Comparison of ENCODE assay signal across 15 cellular contexts in the genomic region with DNA sequence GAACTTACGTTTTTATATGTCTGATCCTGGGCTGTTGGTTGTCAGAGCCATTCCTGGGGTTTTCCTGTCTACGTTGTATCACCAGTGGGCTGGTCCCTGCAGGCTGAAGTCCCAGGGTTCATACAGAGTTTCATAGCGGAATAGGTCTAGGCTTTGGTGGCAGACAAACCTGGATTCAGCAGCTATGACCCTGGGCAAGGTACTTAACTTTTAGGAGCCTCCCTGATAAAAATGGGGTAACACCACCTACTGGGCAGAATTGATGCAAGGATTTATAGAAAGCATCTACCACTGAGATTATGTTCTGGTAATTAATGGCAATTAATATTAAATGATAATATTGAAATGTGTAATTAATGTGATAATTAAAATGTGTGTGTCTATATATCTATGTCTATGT.
DNase-seq lines count a peak whose midpoint lies in the region; ATAC-seq and TF ChIP-seq lines count a peak whose summit lies in the region.
"Had no signal": no experiment of that assay in that cellular context is flagged by ENCODE, and none has a peak within 500 bp of the region (broad histone marks: within the 10 kb centered on the region; RNA-seq: fewer than 3 reads in every experiment).

No MANE protein-coding gene starts in this region.

- H3K4me3 ChIP-seq in GM12865 (ENCODE audit: low read depth, low read length) (no peak overlapping the region), RWPE2 (ENCODE audit: severe bottlenecking) (no peak overlapping the region), foreskin fibroblast (ENCODE audit: low read depth in 1 of 2, low read length in 2 of 2) (no peak overlapping the region), ascending aorta (no peak overlapping the region), Peyer's patch (no peak overlapping the region)
- H3K4me3 ChIP-seq: esophagus muscularis mucosa, suprapubic skin had no signal

- intact Hi-C loops in ascending aorta (cut with DNase I), result no loop called here

- H3K9me3 ChIP-seq in RWPE2 (ENCODE audit: severe bottlenecking), result no peaks in the 10 kb centered on the region
- H3K9me3 ChIP-seq in ascending aorta, result no peaks in the 10 kb centered on the region
- no peaks in the 10 kb centered on the region for H3K9me3 ChIP-seq in Peyer's patch
- H3K9me3 ChIP-seq: esophagus muscularis mucosa, suprapubic skin had no signal

- H3K27ac ChIP-seq in RWPE2 (ENCODE audit: poor library complexity, severe bottlenecking), result no peak overlapping the region
- H3K27ac ChIP-seq in ascending aorta, result no peak overlapping the region
- no peak overlapping the region for H3K27ac ChIP-seq in Peyer's patch
- H3K27ac ChIP-seq: esophagus muscularis mucosa had no signal

- ATAC-seq in RWPE2 (ENCODE audit: low read depth), result 0 out of 3 replicates have a peak, but pooled peaks have one; percentile 29
- ATAC-seq: CD8-positive, alpha-beta T cell; left colon had no signal

- in situ Hi-C loops in ACHN (cut with HindIII; ENCODE audit: low pct_ligation_motif_present, low pct_unique_long_range_greater_than_20kb, low sequenced_read_pairs), result no loop called here
- in situ Hi-C loops in G401 (cut with HindIII; ENCODE audit: low sequenced_read_pairs), result no loop called here

- no peaks in the 10 kb centered on the region for H3K27me3 ChIP-seq in RWPE2 (ENCODE audit: insufficient read depth, poor library complexity, severe bottlenecking)
- no peaks in the 10 kb centered on the region for H3K27me3 ChIP-seq in ascending aorta
- H3K27me3 ChIP-seq in Peyer's patch, result no peaks in the 10 kb centered on the region
- H3K27me3 ChIP-seq: esophagus muscularis mucosa, suprapubic skin had no signal

- no peak for TF ChIP-seq CTCF in GM12865 (IDR thresholded peaks at IDR 0.05; ENCODE audit: insufficient read depth, low read depth, low read length, missing control alignments)
- peak; percentile 61 for TF ChIP-seq CTCF in RWPE2 (IDR thresholded peaks at IDR 0.05; ENCODE audit: poor library complexity, severe bottlenecking)
- TF ChIP-seq CTCF in foreskin fibroblast (IDR thresholded peaks at IDR 0.05; ENCODE audit: low read depth, low read length), result peak; percentile 11
- no peak for TF ChIP-seq CTCF in ascending aorta (IDR thresholded peaks at IDR 0.05)
- peak in 2 of 6 experiments; percentile 22 to 23 for TF ChIP-seq CTCF in Peyer's patch (IDR thresholded peaks at IDR 0.05)

- TF ChIP-seq POLR2A in Peyer's patch (IDR thresholded peaks at IDR 0.05), result no peak

- peaks cover 44% of the 10 kb centered on the region for H3K36me3 ChIP-seq in RWPE2 (ENCODE audit: low read depth)
- peaks cover 36 to 73% of the 10 kb centered on the region in 2 donors for H3K36me3 ChIP-seq in ascending aorta
- H3K36me3 ChIP-seq in Peyer's patch, result peaks cover 0 to 52% (median 0%) of the 10 kb centered on the region in 3 donors

- DNase-seq in ACHN (peak; percentile 2), GM12865 (ENCODE audit: low read depth) (peak; percentile 17), RWPE2 (ENCODE audit: low spot score) (no peak), foreskin fibroblast (peak in 1 of 2 donors; percentile 8), G401 (ENCODE audit: low spot score) (no peak), ascending aorta (ENCODE audit: low spot score in 2 of 2) (no peak), Ammon's horn (ENCODE audit: low spot score) (no peak), Peyer's patch (no peak)
- DNase-seq: anterior cingulate cortex, left colon, NCI-H1092 treated with DMSO at 0.1 percent for 48 hours, NCI-H748 treated with DMSO at 0.1 percent for 48 hours had no signal

- peaks cover 10% of the 10 kb centered on the region for H3K4me1 ChIP-seq in RWPE2 (ENCODE audit: insufficient read depth, poor library complexity, severe bottlenecking)
- no peaks in the 10 kb centered on the region for H3K4me1 ChIP-seq in ascending aorta
- H3K4me1 ChIP-seq in Peyer's patch, result no peaks in the 10 kb centered on the region
- H3K4me1 ChIP-seq: esophagus muscularis mucosa had no signal

Comparison
In these comparisons a context has a peak if more than half of its experiments do, and no peak if none do; other contexts are left out.
1. DNase-seq: peak in ACHN (single experiment) and GM12865 (single experiment); none in RWPE2 (single experiment), G401 (single experiment), ascending aorta (0 of 2), Ammon's horn (single experiment) and Peyer's patch (0 of 3).
2. CTCF ChIP-seq: peak in RWPE2 (single experiment) and foreskin fibroblast (single experiment); none in GM12865 (single experiment) and ascending aorta (0 of 3).